13 cellular contexts compared by ENCODE assay signal in genomic region chr9:36986548-36987408, GRCh38. TPM values are rescaled to one million over a fixed set of nuclear protein-coding genes. Genes with fewer than 3 reads are reported as not detected.
A peak's percentile ranks its signal among the peaks of the same experiment; 100 is the strongest.
DNase-seq lines count a peak whose midpoint lies in the region; ATAC-seq and TF ChIP-seq lines count a peak whose summit lies in the region.
"Had no signal": no experiment of that assay in that cellular context is flagged by ENCODE, and none has a peak within 500 bp of the region (broad histone marks: within the 10 kb centered on the region; RNA-seq: fewer than 3 reads in every experiment).

No MANE protein-coding gene starts in this region.

- WGBS in urinary bladder = 5% methylated on average over 51 of the region's 51 CpGs

- no peak for ATAC-seq in Right ventricle myocardium superior (ENCODE audit: poor library complexity)
- ATAC-seq in HG02588 (IDR thresholded peaks at IDR 0.05; ENCODE audit: unreplicated experiment) = no peak

- no peak overlapping the region for H3K27ac Mint-ChIP-seq in brain

- intact Hi-C loops in left ventricle myocardium inferior (cut with micrococcal nuclease) = no loop called here
- intact Hi-C loops in Right ventricle myocardium superior (cut with DNase I) = no loop called here

- H3K4me1 ChIP-seq in left ventricle myocardium inferior = peaks cover 13% of the 10 kb centered on the region
- H3K4me1 ChIP-seq in mucosa of stomach (ENCODE audit: control insufficient read depth, insufficient read depth, low read length) = peaks cover 9% of the 10 kb centered on the region
- peaks cover 2% of the 10 kb centered on the region for H3K4me1 ChIP-seq in urinary bladder (ENCODE audit: insufficient read depth)
- H3K4me1 ChIP-seq: pancreas had no signal

- peak overlapping the region; percentile 45 for H3K4me3 ChIP-seq in left ventricle myocardium inferior
- peak overlapping the region; percentile 19 for H3K4me3 ChIP-seq in mucosa of stomach (ENCODE audit: low read length)
- peak overlapping the region; percentile 17 for H3K4me3 ChIP-seq in urinary bladder (ENCODE audit: low read depth, low read length)
- H3K4me3 ChIP-seq: tibial artery had no signal

- H3K27me3 ChIP-seq in left ventricle myocardium inferior (ENCODE audit: low read depth) = peaks cover 100% of the 10 kb centered on the region
- peaks cover 59% of the 10 kb centered on the region for H3K27me3 ChIP-seq in mucosa of stomach (ENCODE audit: control insufficient read depth, insufficient read depth, low read length)

- peak overlapping the region; percentile 54 to 68 (median 56) for H3K4me3 Mint-ChIP-seq in brain

- H3K27ac ChIP-seq in left ventricle myocardium inferior (replicated peaks) = no peak overlapping the region
- H3K27ac ChIP-seq in urinary bladder (ENCODE audit: low read depth) = no peak overlapping the region
- H3K27ac ChIP-seq: C4-2B, esophagus squamous epithelium, pancreas, tibial artery had no signal

- H3K27me3 Mint-ChIP-seq in brain = peaks cover 93% of the 10 kb centered on the region

- H3K36me3 Mint-ChIP-seq in brain = no peaks in the 10 kb centered on the region

- peaks cover 8 to 21% (median 17%) of the 10 kb centered on the region in 5 experiments for H3K9me3 Mint-ChIP-seq in brain

- DNase-seq in left ventricle myocardium inferior = no peak
- no peak for DNase-seq in Right ventricle myocardium superior
- DNase-seq in stimulated activated naive CD4-positive, alpha-beta T cell treated with Interleukin-2 at 50 U/mL for 16 hours (lab: John Stamatoyannopoulos, UW) = no peak
- no peak for DNase-seq in NCI-H1436 (lab: John Stamatoyannopoulos, UW)
- DNase-seq: esophagus squamous epithelium, pancreas had no signal

- TF ChIP-seq CTCF in left ventricle myocardium inferior (IDR thresholded peaks at IDR 0.05; ENCODE audit: borderline replicate concordance) (no peak), brain (conservative IDR thresholded peaks at IDR 0.05) (no peak)

- peaks cover 16% of the 10 kb centered on the region for H3K9me3 ChIP-seq in left ventricle myocardium inferior (replicated peaks)
- peaks cover 6% of the 10 kb centered on the region for H3K9me3 ChIP-seq in mucosa of stomach (ENCODE audit: control insufficient read depth, low read length)
- H3K9me3 ChIP-seq: pancreas had no signal

- H3K4me1 Mint-ChIP-seq in brain = peaks cover 19% of the 10 kb centered on the region

- H3K36me3 ChIP-seq in left ventricle myocardium inferior (no peaks in the 10 kb centered on the region), mucosa of stomach (ENCODE audit: control insufficient read depth, insufficient read depth, low read length) (no peaks in the 10 kb centered on the region), urinary bladder (ENCODE audit: insufficient read depth) (no peaks in the 10 kb centered on the region)
- H3K36me3 ChIP-seq: esophagus squamous epithelium, pancreas, tibial artery had no signal

- H3K9ac ChIP-seq in mucosa of stomach (ENCODE audit: low read length) = no peak overlapping the region

RNA-seq across cellular contexts. Expression of gene PAX5, which starts 47.3 kb away (rescaled TPM):
- total RNA-seq in left ventricle myocardium inferior (not detected), Right ventricle myocardium superior (not detected), urinary bladder (0.26 TPM)
- polyA plus RNA-seq in brain (ENCODE audit: insufficient read depth, low read depth, low replicate concordance) (18.7 TPM), urinary bladder (0.03 TPM)
- total RNA-seq: bronchial epithelial cell had no signal
